ENCODE assay signal across 28 cellular contexts in the genomic region with DNA sequence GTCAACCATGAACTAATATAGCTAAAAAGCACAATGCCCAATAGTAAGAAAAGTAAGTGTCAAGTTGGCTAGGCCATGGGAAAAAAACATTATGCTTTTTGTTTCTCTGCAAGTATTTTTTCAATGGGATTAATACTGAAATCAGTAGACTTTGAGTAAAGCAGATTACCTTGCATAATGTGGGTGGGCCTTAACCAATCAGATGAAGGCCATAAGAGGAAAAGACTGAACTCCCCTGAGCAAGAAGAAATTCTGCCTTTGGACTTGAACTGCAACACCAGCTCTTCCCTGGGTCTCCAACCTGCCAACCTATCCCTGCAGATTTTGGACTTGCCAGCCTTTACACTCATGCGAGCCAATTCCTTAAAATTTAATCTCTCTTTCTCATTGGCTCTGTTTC. TPM values are rescaled to one million over a fixed set of nuclear protein-coding genes. Genes with fewer than 3 reads are reported as not detected.
"Had no signal": no experiment of that assay in that cellular context is flagged by ENCODE, and none has a peak within 500 bp of the region (broad histone marks: within the 10 kb centered on the region; RNA-seq: fewer than 3 reads in every experiment).

No MANE protein-coding gene starts in this region.

- H3K4me3 ChIP-seq: stomach, suprapubic skin, testis, thoracic aorta, thyroid gland, tibial artery, tibial nerve, transverse colon, upper lobe of left lung, upper lobe of right lung, uterus, vagina had no signal

- H3K36me3 ChIP-seq: stomach, suprapubic skin, thoracic aorta, thyroid gland, tibial artery, tibial nerve, transverse colon, upper lobe of left lung, upper lobe of right lung, uterus, vagina had no signal

- ATAC-seq: stimulated activated effector memory CD8-positive, alpha-beta T cell treated with anti-CD3 and anti-CD28 coated beads, Interleukin-12 subunit alpha, Interleukin-12 subunit beta, amount 100 ng/mL, for 72 hours; stimulated activated memory B cell treated with anti-CD40 and anti-IgM and Interleukin-4, amounts not matched to agents 10 μg/mL and 1 μg/mL and 100 μg/mL, for 72 hours; stimulated activated naive B cell treated with anti-CD40 and anti-IgM and Interleukin-4, amounts not matched to agents 10 μg/mL and 1 μg/mL and 100 μg/mL, for 72 hours; stimulated activated naive CD8-positive, alpha-beta T cell treated with anti-CD3 and anti-CD28 coated beads, Interleukin-15, amount 100 ng/mL, for 72 hours; stimulated activated naive CD8-positive, alpha-beta T cell treated with anti-CD3 and anti-CD28 coated beads, Interleukin-15, Interleukin-2, amounts not matched to agents 100 U/mL and 50 U/mL, for 24 hours; upper lobe of right lung had no signal

- H3K27me3 ChIP-seq: testis, thyroid gland, upper lobe of left lung, uterus, vagina had no signal

- H3K27ac ChIP-seq: stomach, suprapubic skin, testis, thoracic aorta, thyroid gland, tibial artery, tibial nerve, transverse colon, upper lobe of left lung, upper lobe of right lung, vagina had no signal

- FAIRE-seq: urothelium cell line had no signal

- DNase-seq: stimulated activated CD4-positive, alpha-beta T cell treated with anti-CD3 and anti-CD28 coated beads, Interleukin-2, amount 100 ng/mL, for 48 hours; stimulated activated CD4-positive, alpha-beta T cell treated with anti-CD3 and anti-CD28 coated beads, Interleukin-4, amount 100 ng/mL, for 1 hour; stimulated activated CD4-positive, alpha-beta T cell treated with anti-CD3 and anti-CD28 coated beads, Interleukin-4, amount 100 ng/mL, for 24 hours; stimulated activated CD4-positive, alpha-beta T cell treated with anti-CD3 and anti-CD28 coated beads, Interleukin-4, amount 100 ng/mL, for 4 hours; stimulated activated CD8-positive, alpha-beta memory T cell treated with anti-CD3 and anti-CD28 coated beads, Interleukin-4, amount 100 ng/mL, for 48 hours; stimulated activated naive B cell treated with anti-CD40 and anti-IgM and Interleukin-4, amounts not matched to agents 10 μg/mL and 1 μg/mL and 100 μg/mL, for 72 hours; stimulated activated naive CD4-positive, alpha-beta T cell; stimulated activated naive CD4-positive, alpha-beta T cell treated with Interleukin-2 at 50 U/mL for 16 hours; stimulated activated naive CD8-positive, alpha-beta T cell treated with anti-CD3 and anti-CD28 coated beads, Interleukin-15, amount 100 ng/mL, for 72 hours; stimulated activated naive CD8-positive, alpha-beta T cell treated with anti-CD3 and anti-CD28 coated beads, Interleukin-15, Interleukin-2, amounts not matched to agents 100 U/mL and 50 U/mL, for 24 hours; stomach; substantia nigra; testis; thyroid gland; tibial artery; transverse colon; trophoblast cell; upper lobe of left lung; upper lobe of right lung; uterus had no signal

- H3K9me3 ChIP-seq: testis, thyroid gland, upper lobe of right lung, vagina had no signal

- H3K4me1 ChIP-seq: stomach, suprapubic skin, testis, thyroid gland, tibial artery, tibial nerve, transverse colon, upper lobe of left lung, upper lobe of right lung had no signal

RNA-seq across cellular contexts. Expression of a gene that starts 6.4 kb away (rescaled TPM):
- total RNA-seq: temporal lobe had no signal
